In genomic region chr2:28250006-28250405, GRCh38 we compare ENCODE assay signal across 11 cellular contexts.
A peak's percentile ranks its signal among the peaks of the same experiment; 100 is the strongest.
DNase-seq lines count a peak whose midpoint lies in the region; ATAC-seq, FAIRE-seq and TF ChIP-seq lines count a peak whose summit lies in the region.
"Had no signal": no experiment of that assay in that cellular context is flagged by ENCODE, and none has a peak within 500 bp of the region (broad histone marks: within the 10 kb centered on the region; RNA-seq: fewer than 3 reads in every experiment).

No MANE protein-coding gene starts in this region.

- no peak overlapping the region for H3K4me3 ChIP-seq in Panc1 (ENCODE audit: low read depth in 2 of 2, low read length in 2 of 2)
- no peak overlapping the region for H3K4me3 ChIP-seq in epithelial cell of esophagus (ENCODE audit: low read length)
- H3K4me3 ChIP-seq in small intestine (ENCODE audit: low read depth in 1 of 2, low read length in 2 of 2) = no peak overlapping the region
- no peak overlapping the region for H3K4me3 ChIP-seq in lower lobe of right lung

- WGBS in small intestine, 3 donors = 82 to 94% (median 83%) methylated on average over 4 of the region's 4 CpGs

- CTCF ChIA-PET in Panc1 (lab: Charles Lee) = no interaction called here

- no peak overlapping the region for H3K27ac ChIP-seq in Panc1 (ENCODE audit: low read length)
- no peak overlapping the region for H3K27ac ChIP-seq in small intestine (ENCODE audit: low read depth in 1 of 2, low read length in 1 of 2)
- H3K27ac ChIP-seq in lower lobe of right lung = no peak overlapping the region

- in situ Hi-C loops in Panc1 (cut with HindIII; ENCODE audit: low pct_unique_long_range_greater_than_20kb, low sequenced_read_pairs) = no loop called here

- H3K27me3 ChIP-seq in Panc1 (ENCODE audit: control insufficient read depth, insufficient read depth, low read length) (no peaks in the 10 kb centered on the region), small intestine (ENCODE audit: control insufficient read depth in 2 of 2, insufficient read depth in 2 of 2, low read length in 2 of 2) (no peaks in the 10 kb centered on the region), lower lobe of right lung (ENCODE audit: low read depth) (no peaks in the 10 kb centered on the region)

- peak; percentile 80 for ATAC-seq in Panc1
- no peak for ATAC-seq in lower lobe of right lung
- ATAC-seq: activated CD4-positive, alpha-beta T cell treated with anti-CD3 and anti-CD28 coated beads for 36 hours had no signal

- H3K4me1 ChIP-seq in Panc1 (ENCODE audit: control insufficient read depth, insufficient read depth, low read length) = no peaks in the 10 kb centered on the region
- H3K4me1 ChIP-seq in small intestine (ENCODE audit: control insufficient read depth in 2 of 2, insufficient read depth in 1 of 2, low read depth in 1 of 2, low read length in 1 of 2) = no peaks in the 10 kb centered on the region
- H3K4me1 ChIP-seq in lower lobe of right lung = no peaks in the 10 kb centered on the region

- no peaks in the 10 kb centered on the region for H3K36me3 ChIP-seq in Panc1 (ENCODE audit: control insufficient read depth, insufficient read depth, low read length)
- H3K36me3 ChIP-seq in small intestine (ENCODE audit: control insufficient read depth in 2 of 2, insufficient read depth in 2 of 2, low read length in 2 of 2) = no peaks in the 10 kb centered on the region
- H3K36me3 ChIP-seq in lower lobe of right lung = no peaks in the 10 kb centered on the region

- intact Hi-C loops in Panc1 (cut with micrococcal nuclease; ENCODE audit: unreplicated experiment) (no loop called here), lower lobe of right lung (cut with DNase I) (no loop called here)

- H3K9me3 ChIP-seq in Panc1 (ENCODE audit: control insufficient read depth, insufficient read depth, low read depth, low read length) (no peaks in the 10 kb centered on the region), small intestine (ENCODE audit: control insufficient read depth, low read depth) (no peaks in the 10 kb centered on the region), lower lobe of right lung (no peaks in the 10 kb centered on the region)

- FAIRE-seq in small intestine (lab: Jason Lieb, UNC) = no peak

- no TSS peak for BruUV-seq in Panc1 (replicated peaks; lab: Mats Ljungman, UMichigan)

- POLR2A ChIA-PET in Panc1 (lab: Charles Lee) = interaction anchor here (0.6 kb wide), 1 partner anchor 180 kb away, joined by 5 read pairs; no protein-coding TSS in a partner anchor

- DNase-seq in ELF-1 (ENCODE audit: low read depth, low spot score) (peak; percentile 82), Panc1 (ENCODE audit: low read depth, low spot score) (no peak), epithelial cell of esophagus (ENCODE audit: low read depth) (peak; percentile 95), small intestine (peak; percentile 28), MV-4-11 (lab: John Stamatoyannopoulos, UW) (no peak), lower lobe of right lung (no peak), SK-N-DZ (ENCODE audit: low spot score) (no peak)
- DNase-seq: activated CD4-positive, alpha-beta T cell treated with anti-CD3 and anti-CD28 coated beads for 36 hours; effector CD8-positive, alpha-beta T cell; immature natural killer cell; NCI-H2081 treated with DMSO at 0.1 percent for 48 hours had no signal

- no peak for TF ChIP-seq CTCF in Panc1 (IDR thresholded peaks at IDR 0.05)
- no peak for TF ChIP-seq CTCF in epithelial cell of esophagus (IDR thresholded peaks at IDR 0.05; ENCODE audit: insufficient read depth, low read depth, low read length, missing control alignments)
- no peak for TF ChIP-seq CTCF in lower lobe of right lung (IDR thresholded peaks at IDR 0.05)

Comparison
In these comparisons a context has a peak if more than half of its experiments do, and no peak if none do; other contexts are left out.
1. DNase-seq: peak in ELF-1 (single experiment), epithelial cell of esophagus (single experiment) and small intestine (single experiment); none in Panc1 (single experiment), MV-4-11 (single experiment), lower lobe of right lung (single experiment) and SK-N-DZ (single experiment).